1 cellular context compared by ENCODE assay signal in genomic region chr14:21711360-21711961, GRCh38.
TF ChIP-seq lines count a peak whose summit lies in the region.

No MANE protein-coding gene starts in this region.

TF ChIP-seq in HepG2, 621 proteins besides CTCF, POLR2A, EP300 and RAD21:
- TF ChIP-seq FOXK1 (CRISPR knock-in tag; IDR thresholded peaks at IDR 0.05; ENCODE audit: borderline replicate concordance, low read depth) (peak; percentile 39; the same call in 1 of the 2 replicates), DPF2 (CRISPR knock-in tag; IDR thresholded peaks at IDR 0.05; ENCODE audit: borderline replicate concordance, low read depth) (no peak), FOXJ3 (CRISPR knock-in tag; IDR thresholded peaks at IDR 0.05; ENCODE audit: borderline replicate concordance) (peak; percentile 50; the same call in 1 of the 2 replicates), FOXA3 (CRISPR knock-in tag; IDR thresholded peaks at IDR 0.05) (peak; percentile 62), HMGA1 (CRISPR knock-in tag; conservative IDR thresholded peaks at IDR 0.05) (no peak), CEBPG (CRISPR knock-in tag; IDR thresholded peaks at IDR 0.05) (peak; percentile 74), GTF2F1 (IDR thresholded peaks at IDR 0.05; ENCODE audit: low read length) (no peak), CEBPB (IDR thresholded peaks at IDR 0.05; ENCODE audit: borderline replicate concordance, low read depth, low read length) (peak; percentile 63; the same call in 1 of the 2 replicates), HDAC1 (CRISPR knock-in tag; IDR thresholded peaks at IDR 0.05) (no peak), ATF3 (CRISPR knock-in tag; IDR thresholded peaks at IDR 0.05) (no peak), STAG1 (CRISPR knock-in tag; IDR thresholded peaks at IDR 0.05) (peak; percentile 35; the same call in 1 of the 2 replicates), SMC3 (IDR thresholded peaks at IDR 0.05; ENCODE audit: low read length) (0 out of 2 replicates have a peak, but pooled peaks have one; percentile 6), FOXP1 (IDR thresholded peaks at IDR 0.05) (no peak), FOXP1 (CRISPR knock-in tag; IDR thresholded peaks at IDR 0.05) (0 out of 2 replicates have a peak, but pooled peaks have one; percentile 23), FOXA1 (IDR thresholded peaks at IDR 0.05) (no peak), FOXA1 (CRISPR knock-in tag; IDR thresholded peaks at IDR 0.05) (peak; percentile 70; the same call in 1 of the 2 replicates)
- TF ChIP-seq, protein P1, sequence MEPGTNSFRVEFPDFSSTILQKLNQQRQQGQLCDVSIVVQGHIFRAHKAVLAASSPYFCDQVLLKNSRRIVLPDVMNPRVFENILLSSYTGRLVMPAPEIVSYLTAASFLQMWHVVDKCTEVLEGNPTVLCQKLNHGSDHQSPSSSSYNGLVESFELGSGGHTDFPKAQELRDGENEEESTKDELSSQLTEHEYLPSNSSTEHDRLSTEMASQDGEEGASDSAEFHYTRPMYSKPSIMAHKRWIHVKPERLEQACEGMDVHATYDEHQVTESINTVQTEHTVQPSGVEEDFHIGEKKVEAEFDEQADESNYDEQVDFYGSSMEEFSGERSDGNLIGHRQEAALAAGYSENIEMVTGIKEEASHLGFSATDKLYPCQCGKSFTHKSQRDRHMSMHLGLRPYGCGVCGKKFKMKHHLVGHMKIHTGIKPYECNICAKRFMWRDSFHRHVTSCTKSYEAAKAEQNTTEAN (CRISPR knock-in tag; conservative IDR thresholded peaks at IDR 0.05): 0 out of 2 replicates have a peak, but pooled peaks have one; percentile 25
- TF ChIP-seq, protein P2, sequence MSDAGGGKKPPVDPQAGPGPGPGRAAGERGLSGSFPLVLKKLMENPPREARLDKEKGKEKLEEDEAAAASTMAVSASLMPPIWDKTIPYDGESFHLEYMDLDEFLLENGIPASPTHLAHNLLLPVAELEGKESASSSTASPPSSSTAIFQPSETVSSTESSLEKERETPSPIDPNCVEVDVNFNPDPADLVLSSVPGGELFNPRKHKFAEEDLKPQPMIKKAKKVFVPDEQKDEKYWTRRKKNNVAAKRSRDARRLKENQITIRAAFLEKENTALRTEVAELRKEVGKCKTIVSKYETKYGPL (CRISPR knock-in tag; IDR thresholded peaks at IDR 0.05): peak; percentile 94
- TF ChIP-seq, protein P3, sequence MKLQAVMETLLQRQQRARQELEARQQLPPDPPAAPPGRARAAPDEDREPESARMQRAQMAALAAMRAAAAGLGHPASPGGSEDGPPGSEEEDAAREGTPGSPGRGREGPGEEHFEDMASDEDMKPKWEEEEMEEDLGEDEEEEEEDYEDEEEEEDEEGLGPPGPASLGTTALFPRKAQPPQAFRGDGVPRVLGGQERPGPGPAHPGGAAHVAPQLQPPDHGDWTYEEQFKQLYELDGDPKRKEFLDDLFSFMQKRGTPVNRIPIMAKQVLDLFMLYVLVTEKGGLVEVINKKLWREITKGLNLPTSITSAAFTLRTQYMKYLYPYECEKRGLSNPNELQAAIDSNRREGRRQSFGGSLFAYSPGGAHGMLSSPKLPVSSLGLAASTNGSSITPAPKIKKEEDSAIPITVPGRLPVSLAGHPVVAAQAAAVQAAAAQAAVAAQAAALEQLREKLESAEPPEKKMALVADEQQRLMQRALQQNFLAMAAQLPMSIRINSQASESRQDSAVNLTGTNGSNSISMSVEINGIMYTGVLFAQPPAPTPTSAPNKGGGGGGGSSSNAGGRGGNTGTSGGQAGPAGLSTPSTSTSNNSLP (IDR thresholded peaks at IDR 0.05; ENCODE audit: low read depth, low read length): 0 out of 2 replicates have a peak, but pooled peaks have one; percentile 55
- TF ChIP-seq, protein P4, sequence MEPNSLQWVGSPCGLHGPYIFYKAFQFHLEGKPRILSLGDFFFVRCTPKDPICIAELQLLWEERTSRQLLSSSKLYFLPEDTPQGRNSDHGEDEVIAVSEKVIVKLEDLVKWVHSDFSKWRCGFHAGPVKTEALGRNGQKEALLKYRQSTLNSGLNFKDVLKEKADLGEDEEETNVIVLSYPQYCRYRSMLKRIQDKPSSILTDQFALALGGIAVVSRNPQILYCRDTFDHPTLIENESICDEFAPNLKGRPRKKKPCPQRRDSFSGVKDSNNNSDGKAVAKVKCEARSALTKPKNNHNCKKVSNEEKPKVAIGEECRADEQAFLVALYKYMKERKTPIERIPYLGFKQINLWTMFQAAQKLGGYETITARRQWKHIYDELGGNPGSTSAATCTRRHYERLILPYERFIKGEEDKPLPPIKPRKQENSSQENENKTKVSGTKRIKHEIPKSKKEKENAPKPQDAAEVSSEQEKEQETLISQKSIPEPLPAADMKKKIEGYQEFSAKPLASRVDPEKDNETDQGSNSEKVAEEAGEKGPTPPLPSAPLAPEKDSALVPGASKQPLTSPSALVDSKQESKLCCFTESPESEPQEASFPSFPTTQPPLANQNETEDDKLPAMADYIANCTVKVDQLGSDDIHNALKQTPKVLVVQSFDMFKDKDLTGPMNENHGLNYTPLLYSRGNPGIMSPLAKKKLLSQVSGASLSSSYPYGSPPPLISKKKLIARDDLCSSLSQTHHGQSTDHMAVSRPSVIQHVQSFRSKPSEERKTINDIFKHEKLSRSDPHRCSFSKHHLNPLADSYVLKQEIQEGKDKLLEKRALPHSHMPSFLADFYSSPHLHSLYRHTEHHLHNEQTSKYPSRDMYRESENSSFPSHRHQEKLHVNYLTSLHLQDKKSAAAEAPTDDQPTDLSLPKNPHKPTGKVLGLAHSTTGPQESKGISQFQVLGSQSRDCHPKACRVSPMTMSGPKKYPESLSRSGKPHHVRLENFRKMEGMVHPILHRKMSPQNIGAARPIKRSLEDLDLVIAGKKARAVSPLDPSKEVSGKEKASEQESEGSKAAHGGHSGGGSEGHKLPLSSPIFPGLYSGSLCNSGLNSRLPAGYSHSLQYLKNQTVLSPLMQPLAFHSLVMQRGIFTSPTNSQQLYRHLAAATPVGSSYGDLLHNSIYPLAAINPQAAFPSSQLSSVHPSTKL (CRISPR knock-in tag; IDR thresholded peaks at IDR 0.05): 0 out of 2 replicates have a peak, but pooled peaks have one; percentile 22
TF ChIP-seq in HepG2: peak in this region for 13.
